ENCODE assay signal across 25 cellular contexts in genomic region chr12:2732290-2732689, GRCh38.
DNase-seq lines count a peak whose midpoint lies in the region; ATAC-seq lines count a peak whose summit lies in the region.
"Had no signal": no experiment of that assay in that cellular context is flagged by ENCODE, and none has a peak within 500 bp of the region (broad histone marks: within the 10 kb centered on the region; RNA-seq: fewer than 3 reads in every experiment).

No MANE protein-coding gene starts in this region.

- peaks cover 12% of the 10 kb centered on the region for H3K4me1 Mint-ChIP-seq in activated naive CD8-positive, alpha-beta T cell (ENCODE audit: low read depth)
- H3K4me1 Mint-ChIP-seq in stimulated activated effector memory CD8-positive, alpha-beta T cell treated with anti-CD3 and anti-CD28 coated beads, Interleukin-12 subunit alpha, Interleukin-12 subunit beta, amount 100 ng/mL, for 72 hours, result peaks cover 9% of the 10 kb centered on the region

- peak overlapping the region; percentile 36 for H3K4me3 Mint-ChIP-seq in activated naive CD8-positive, alpha-beta T cell
- H3K4me3 Mint-ChIP-seq in stimulated activated effector memory CD8-positive, alpha-beta T cell treated with anti-CD3 and anti-CD28 coated beads, Interleukin-12 subunit alpha, Interleukin-12 subunit beta, amount 100 ng/mL, for 72 hours, result no peak overlapping the region

- H3K27me3 Mint-ChIP-seq in activated naive CD8-positive, alpha-beta T cell, result peaks cover 8% of the 10 kb centered on the region

- H3K9me3 Mint-ChIP-seq in activated naive CD4-positive, alpha-beta T cell treated with anti-CD3 and anti-CD28 coated beads, Interleukin-2, amount 50 U/mL, for 72 hours, result no peaks in the 10 kb centered on the region
- H3K9me3 Mint-ChIP-seq in activated naive CD8-positive, alpha-beta T cell (ENCODE audit: low read depth), result no peaks in the 10 kb centered on the region
- H3K9me3 Mint-ChIP-seq in stimulated activated effector memory CD8-positive, alpha-beta T cell treated with anti-CD3 and anti-CD28 coated beads, Interleukin-12 subunit alpha, Interleukin-12 subunit beta, amount 100 ng/mL, for 72 hours, result no peaks in the 10 kb centered on the region

- intact Hi-C loops in left colon (cut with DNase I, micrococcal nuclease), result no loop called here

- no peaks in the 10 kb centered on the region for H3K36me3 Mint-ChIP-seq in activated naive CD4-positive, alpha-beta T cell treated with anti-CD3 and anti-CD28 coated beads, Interleukin-2, amount 50 U/mL, for 72 hours
- H3K36me3 Mint-ChIP-seq in activated naive CD8-positive, alpha-beta T cell, result no peaks in the 10 kb centered on the region
- H3K36me3 Mint-ChIP-seq in stimulated activated effector memory CD8-positive, alpha-beta T cell treated with anti-CD3 and anti-CD28 coated beads, Interleukin-12 subunit alpha, Interleukin-12 subunit beta, amount 100 ng/mL, for 72 hours, result no peaks in the 10 kb centered on the region

- peak overlapping the region; percentile 22 to 34 for H3K27ac Mint-ChIP-seq in activated naive CD4-positive, alpha-beta T cell treated with anti-CD3 and anti-CD28 coated beads, Interleukin-2, amount 50 U/mL, for 72 hours
- H3K27ac Mint-ChIP-seq in activated naive CD8-positive, alpha-beta T cell, result no peak overlapping the region
- H3K27ac Mint-ChIP-seq in stimulated activated effector memory CD8-positive, alpha-beta T cell treated with anti-CD3 and anti-CD28 coated beads, Interleukin-12 subunit alpha, Interleukin-12 subunit beta, amount 100 ng/mL, for 72 hours, result no peak overlapping the region

- peak in 1 of 2 donors; percentile 13 for ATAC-seq in activated naive CD4-positive, alpha-beta T cell treated with anti-CD3 and anti-CD28 coated beads, Interleukin-2, amount 50 U/mL, for 72 hours
- no peak for ATAC-seq in stimulated activated effector memory CD8-positive, alpha-beta T cell treated with anti-CD3 and anti-CD28 coated beads, Interleukin-12 subunit alpha, Interleukin-12 subunit beta, amount 100 ng/mL, for 72 hours
- no peak for ATAC-seq in left colon
- ATAC-seq: activated CD4-positive, CD25-positive, alpha-beta regulatory T cell treated with anti-CD3 and anti-CD28 coated beads, Interleukin-2, amount 50 U/mL, for 24 hours; foreskin keratinocyte; heart left ventricle; left ventricle myocardium superior; right cardiac atrium had no signal

- peak overlapping the region; percentile 79 for H3K27ac ChIP-seq in KOPT-K1 (ENCODE audit: low read depth, low read length, poor library complexity, severe bottlenecking)
- H3K27ac ChIP-seq: dorsolateral prefrontal cortex, esophagus squamous epithelium, foreskin keratinocyte, heart left ventricle, stomach, thyroid gland had no signal

- no peak for DNase-seq in activated naive CD4-positive, alpha-beta T cell treated with anti-CD3 and anti-CD28 coated beads, Interleukin-2, amount 50 U/mL, for 72 hours (ENCODE audit: low spot score in 2 of 2)
- no peak for DNase-seq in activated naive CD4-positive, alpha-beta T cell treated with anti-CD3 and anti-CD28 coated beads, Interleukin-2, amount 50 U/mL, for 16 hours
- no peak for DNase-seq in stimulated activated effector memory CD8-positive, alpha-beta T cell treated with anti-CD3 and anti-CD28 coated beads, Interleukin-12 subunit alpha, Interleukin-12 subunit beta, amount 100 ng/mL, for 72 hours (ENCODE audit: low spot score in 2 of 2)
- DNase-seq in left colon (no peak), RKO (ENCODE audit: low spot score) (no peak)
- DNase-seq: ACHN; activated T-cell treated with anti-CD3 and anti-CD28 coated beads, Interleukin-2, amount 50 U/mL, for 1 hour; amniotic stem cell; BE2C; dorsolateral prefrontal cortex; esophagus squamous epithelium; foreskin keratinocyte; heart left ventricle; left ventricle myocardium superior; NCI-H446; posterior cingulate gyrus; right cardiac atrium; SIG-M5; stomach; SW 1271; thyroid gland had no signal

- no peaks in the 10 kb centered on the region for H3K36me3 ChIP-seq in KOPT-K1 (ENCODE audit: insufficient read depth, low read length)
- H3K36me3 ChIP-seq: BE2C, esophagus squamous epithelium, HAP-1, heart left ventricle, stomach, thyroid gland had no signal

- H3K9me3 ChIP-seq in KOPT-K1 (ENCODE audit: insufficient read depth, low read length, poor library complexity, severe bottlenecking), result no peaks in the 10 kb centered on the region
- H3K9me3 ChIP-seq: BE2C, esophagus squamous epithelium, HAP-1, heart left ventricle, stomach, thyroid gland had no signal

Comparison
In these comparisons a context has a peak if more than half of its experiments do, and no peak if none do; other contexts are left out.
1. H3K27ac Mint-ChIP-seq: peak in activated naive CD4-positive, alpha-beta T cell treated with anti-CD3 and anti-CD28 coated beads, Interleukin-2, amount 50 U/mL, for 72 hours (2 of 2); none in activated naive CD8-positive, alpha-beta T cell (single experiment) and stimulated activated effector memory CD8-positive, alpha-beta T cell treated with anti-CD3 and anti-CD28 coated beads, Interleukin-12 subunit alpha, Interleukin-12 subunit beta, amount 100 ng/mL, for 72 hours (single experiment).